ENCODE assay signal across 21 cellular contexts in the genomic region with DNA sequence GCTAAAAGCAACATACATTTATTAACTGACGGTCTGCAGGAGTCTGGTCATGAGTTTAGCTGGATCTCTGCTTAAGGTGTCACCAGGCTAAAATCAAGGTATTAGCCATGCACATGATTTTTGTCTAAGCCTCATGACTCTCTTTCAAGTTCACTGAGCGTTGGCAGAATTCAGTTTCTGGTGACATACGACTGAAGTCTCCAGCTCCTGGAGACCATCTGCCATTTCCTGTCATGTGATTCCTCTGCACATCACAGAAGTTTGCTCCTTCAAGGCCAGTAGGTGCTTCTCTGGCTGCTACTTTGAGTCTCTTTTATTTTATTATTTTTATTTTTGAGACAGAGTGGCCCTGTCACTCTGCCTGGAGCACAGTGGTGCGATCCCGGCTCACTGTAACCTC.
"Had no signal": no experiment of that assay in that cellular context is flagged by ENCODE, and none has a peak within 500 bp of the region (broad histone marks: within the 10 kb centered on the region; RNA-seq: fewer than 3 reads in every experiment).

No MANE protein-coding gene starts in this region.

- H3K9ac ChIP-seq: neural progenitor cell had no signal

- H3K27ac ChIP-seq: esophagus muscularis mucosa, left ventricle myocardium inferior, neural progenitor cell, suprapubic skin, transverse colon, uterus, VCaP had no signal

- ATAC-seq: naive thymus-derived CD4-positive, alpha-beta T cell; sciatic nerve; stimulated activated effector memory CD8-positive, alpha-beta T cell treated with anti-CD3 and anti-CD28 coated beads, Interleukin-12 subunit alpha, Interleukin-12 subunit beta, amount 100 ng/mL, for 72 hours; stimulated activated naive CD8-positive, alpha-beta T cell treated with anti-CD3 and anti-CD28 coated beads, Interleukin-15, amount 100 ng/mL, for 72 hours had no signal

- H3K27me3 ChIP-seq: esophagus muscularis mucosa, neural progenitor cell, suprapubic skin, transverse colon, uterus had no signal

- H3K4me2 ChIP-seq: neural progenitor cell had no signal

- H3K4me1 ChIP-seq: esophagus muscularis mucosa, left ventricle myocardium inferior, neural progenitor cell, suprapubic skin, transverse colon, uterus had no signal

- H2AFZ ChIP-seq: neural progenitor cell had no signal

- H3K9me3 ChIP-seq: esophagus muscularis mucosa, left ventricle myocardium inferior, suprapubic skin, transverse colon, uterus had no signal

- DNase-seq: activated CD4-positive, CD25-positive, alpha-beta regulatory T cell treated with anti-CD3 and anti-CD28 coated beads, Interleukin-2, amount 50 U/mL, for 72 hours; activated gamma-delta T cell treated with Interleukin-2 at 50 U/mL for 16 hours; activated T-cell treated with anti-CD3 and anti-CD28 coated beads, Interleukin-2, amount 50 U/mL, for 1 hour; aorta; dermis blood vessel endothelial cell; effector memory CD4-positive, alpha-beta T cell; hippocampal formation; kidney glomerular epithelial cell; left ventricle myocardium inferior; naive thymus-derived CD4-positive, alpha-beta T cell; small intestine; stimulated activated CD4-positive, alpha-beta T cell treated with anti-CD3 and anti-CD28 coated beads, Interleukin-2, amount 100 ng/mL, for 24 hours; stimulated activated naive CD8-positive, alpha-beta T cell treated with anti-CD3 and anti-CD28 coated beads, Interleukin-15, amount 100 ng/mL, for 72 hours; transverse colon; uterus had no signal

- H3K36me3 ChIP-seq: esophagus muscularis mucosa, left ventricle myocardium inferior, neural progenitor cell, suprapubic skin, transverse colon, uterus had no signal

- H3K4me3 ChIP-seq: esophagus muscularis mucosa, left ventricle myocardium inferior, neural progenitor cell, suprapubic skin, transverse colon, uterus had no signal
